In the genomic region with DNA sequence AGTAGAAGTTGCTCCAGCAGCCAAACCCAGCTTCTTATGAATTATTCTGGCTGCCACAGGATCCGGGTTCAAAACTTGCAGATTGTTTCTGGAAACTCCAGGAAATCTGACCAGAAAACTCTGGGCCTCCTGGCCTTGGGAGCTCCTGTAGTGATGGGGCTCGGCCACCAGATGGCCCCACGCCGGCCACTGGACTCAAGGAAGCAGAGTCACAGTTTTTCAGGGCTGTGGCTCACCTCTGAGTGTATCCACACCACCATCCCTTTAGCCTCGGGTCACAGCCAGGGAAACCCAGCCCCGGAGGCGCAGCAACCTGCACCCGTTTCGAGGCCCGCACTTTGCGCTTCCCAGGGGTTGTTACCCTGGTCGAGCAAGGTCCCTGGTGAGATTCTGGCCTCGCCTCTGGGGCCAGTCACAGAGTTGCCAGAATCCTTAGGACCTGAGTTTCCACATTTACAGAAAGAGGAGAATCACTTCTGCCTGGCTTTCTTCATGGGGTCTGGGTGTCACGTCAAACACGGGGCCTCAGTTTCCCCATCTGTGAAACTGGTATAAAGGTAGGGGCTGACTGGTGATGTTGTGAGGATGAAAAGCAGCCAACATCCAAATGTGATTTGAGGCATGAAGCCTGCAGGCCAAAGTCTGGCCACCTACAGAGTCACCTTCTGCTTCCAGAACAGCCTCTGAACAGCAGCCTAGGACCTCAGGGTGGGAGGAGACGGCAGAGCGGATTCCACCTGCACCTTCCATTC, we compare ENCODE assay signal across 1 cellular context.
TF ChIP-seq lines count a peak whose summit lies in the region.

No MANE protein-coding gene starts in this region.

TF ChIP-seq in K562, 482 proteins besides CTCF, POLR2A, EP300 and RAD21 (continued from another document):
- TF ChIP-seq JUND (IDR thresholded peaks at IDR 0.05; ENCODE audit: borderline replicate concordance, low read depth, low read length) (0 out of 2 replicates have a peak, but pooled peaks have one; percentile 19), JUND (tag; IDR thresholded peaks at IDR 0.05; ENCODE audit: borderline replicate concordance, low read depth, low read length) (no peak; the same call in 2 of the 3 replicates), CREM (IDR thresholded peaks at IDR 0.05; ENCODE audit: low read depth) (peak; percentile 31; the same call in 1 of the 2 replicates), RFX5 (IDR thresholded peaks at IDR 0.05; ENCODE audit: low read depth, low read length) (no peak), TFAP4 (CRISPR knock-in tag; IDR thresholded peaks at IDR 0.05; ENCODE audit: borderline replicate concordance) (peak; percentile 48; the same call in 1 of the 2 replicates), ZNF282 (CRISPR knock-in tag; IDR thresholded peaks at IDR 0.05) (no peak), NFYB (IDR thresholded peaks at IDR 0.05; ENCODE audit: extremely low read depth, insufficient read length) (no peak), ZNF24 (IDR thresholded peaks at IDR 0.05) (0 out of 2 replicates have a peak, but pooled peaks have one; percentile 22), SP1 (CRISPR knock-in tag; IDR thresholded peaks at IDR 0.05) (no peak), NCOA4 (IDR thresholded peaks at IDR 0.05; ENCODE audit: partially characterized antibody) (no peak), CREB1 (IDR thresholded peaks at IDR 0.05) (0 out of 2 replicates have a peak, but pooled peaks have one; percentile 11), CREB1 (CRISPR knock-in tag; IDR thresholded peaks at IDR 0.05) (no peak), ESRRB (CRISPR knock-in tag; IDR thresholded peaks at IDR 0.05; ENCODE audit: borderline replicate concordance) (no peak), NFE2 (IDR thresholded peaks at IDR 0.05; ENCODE audit: low read depth) (0 out of 2 replicates have a peak, but pooled peaks have one; percentile 3), UBTF (IDR thresholded peaks at IDR 0.05; ENCODE audit: borderline replicate concordance in 1 of 2, low read depth in 2 of 2, low read length in 2 of 2) (0 out of 4 replicates have a peak, but pooled peaks of 1 of the 2 experiments have one; percentile 44), SMAD4 (CRISPR knock-in tag; conservative IDR thresholded peaks at IDR 0.05) (0 out of 2 replicates have a peak, but pooled peaks have one; percentile 33), MAZ (CRISPR knock-in tag; conservative IDR thresholded peaks at IDR 0.05 in 1 of 2, IDR thresholded peaks at IDR 0.05 in 1 of 2) (peak in 1 of 2 experiments; percentile 68; a peak in 2 of 4 replicates), ETV6 (IDR thresholded peaks at IDR 0.05; ENCODE audit: borderline replicate concordance in 1 of 2, low read depth in 2 of 2, low read length in 1 of 2) (no peak), ETV6 (CRISPR knock-in tag; IDR thresholded peaks at IDR 0.05; ENCODE audit: borderline replicate concordance) (no peak), HMGN3 (IDR thresholded peaks at IDR 0.05; ENCODE audit: borderline replicate concordance, extremely low read depth, insufficient read length, low read depth, low read length) (no peak), POLR2G (IDR thresholded peaks at IDR 0.05; ENCODE audit: low read depth, low read length) (0 out of 2 replicates have a peak, but pooled peaks have one; percentile 17), POLR2AphosphoS2 (IDR thresholded peaks at IDR 0.05; ENCODE audit: low read length) (no peak), ELF1 (tag; IDR thresholded peaks at IDR 0.05) (no peak), NR1H2 (CRISPR knock-in tag; IDR thresholded peaks at IDR 0.05) (no peak)
- TF ChIP-seq, protein P1, sequence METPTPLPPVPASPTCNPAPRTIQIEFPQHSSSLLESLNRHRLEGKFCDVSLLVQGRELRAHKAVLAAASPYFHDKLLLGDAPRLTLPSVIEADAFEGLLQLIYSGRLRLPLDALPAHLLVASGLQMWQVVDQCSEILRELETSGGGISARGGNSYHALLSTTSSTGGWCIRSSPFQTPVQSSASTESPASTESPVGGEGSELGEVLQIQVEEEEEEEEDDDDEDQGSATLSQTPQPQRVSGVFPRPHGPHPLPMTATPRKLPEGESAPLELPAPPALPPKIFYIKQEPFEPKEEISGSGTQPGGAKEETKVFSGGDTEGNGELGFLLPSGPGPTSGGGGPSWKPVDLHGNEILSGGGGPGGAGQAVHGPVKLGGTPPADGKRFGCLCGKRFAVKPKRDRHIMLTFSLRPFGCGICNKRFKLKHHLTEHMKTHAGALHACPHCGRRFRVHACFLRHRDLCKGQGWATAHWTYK (CRISPR knock-in tag; IDR thresholded peaks at IDR 0.05) = 0 out of 2 replicates have a peak, but pooled peaks have one; percentile 24
- TF ChIP-seq, protein P2, sequence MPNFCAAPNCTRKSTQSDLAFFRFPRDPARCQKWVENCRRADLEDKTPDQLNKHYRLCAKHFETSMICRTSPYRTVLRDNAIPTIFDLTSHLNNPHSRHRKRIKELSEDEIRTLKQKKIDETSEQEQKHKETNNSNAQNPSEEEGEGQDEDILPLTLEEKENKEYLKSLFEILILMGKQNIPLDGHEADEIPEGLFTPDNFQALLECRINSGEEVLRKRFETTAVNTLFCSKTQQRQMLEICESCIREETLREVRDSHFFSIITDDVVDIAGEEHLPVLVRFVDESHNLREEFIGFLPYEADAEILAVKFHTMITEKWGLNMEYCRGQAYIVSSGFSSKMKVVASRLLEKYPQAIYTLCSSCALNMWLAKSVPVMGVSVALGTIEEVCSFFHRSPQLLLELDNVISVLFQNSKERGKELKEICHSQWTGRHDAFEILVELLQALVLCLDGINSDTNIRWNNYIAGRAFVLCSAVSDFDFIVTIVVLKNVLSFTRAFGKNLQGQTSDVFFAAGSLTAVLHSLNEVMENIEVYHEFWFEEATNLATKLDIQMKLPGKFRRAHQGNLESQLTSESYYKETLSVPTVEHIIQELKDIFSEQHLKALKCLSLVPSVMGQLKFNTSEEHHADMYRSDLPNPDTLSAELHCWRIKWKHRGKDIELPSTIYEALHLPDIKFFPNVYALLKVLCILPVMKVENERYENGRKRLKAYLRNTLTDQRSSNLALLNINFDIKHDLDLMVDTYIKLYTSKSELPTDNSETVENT (CRISPR knock-in tag; IDR thresholded peaks at IDR 0.05) = no peak
TF ChIP-seq in K562: peak in this region for 18.
